In genomic region chr20:3223937-3224680, GRCh38 we compare ENCODE assay signal across 1 cellular context.
A peak's percentile ranks its signal among the peaks of the same experiment; 100 is the strongest.
TF ChIP-seq lines count a peak whose summit lies in the region.

No MANE protein-coding gene starts in this region.

TF ChIP-seq in HepG2, 621 proteins besides CTCF, POLR2A, EP300 and RAD21 (continued from another document and continues in another):
- TF ChIP-seq TRIM22 (IDR thresholded peaks at IDR 0.05) (no peak), KLF11 (CRISPR knock-in tag; IDR thresholded peaks at IDR 0.05) (no peak), ZSCAN5A (CRISPR knock-in tag; IDR thresholded peaks at IDR 0.05; ENCODE audit: borderline replicate concordance) (no peak), ZMYM3 (CRISPR knock-in tag; IDR thresholded peaks at IDR 0.05) (0 out of 2 replicates have a peak, but pooled peaks have one; percentile 19), ZNF503 (CRISPR knock-in tag; IDR thresholded peaks at IDR 0.05) (no peak), SRF (IDR thresholded peaks at IDR 0.05; ENCODE audit: low read depth, low read length) (no peak), ZBTB34 (CRISPR knock-in tag; IDR thresholded peaks at IDR 0.05) (no peak), ARID2 (CRISPR knock-in tag; IDR thresholded peaks at IDR 0.05; ENCODE audit: borderline replicate concordance) (no peak), REL (CRISPR knock-in tag; conservative IDR thresholded peaks at IDR 0.05) (no peak), NRL (CRISPR knock-in tag; IDR thresholded peaks at IDR 0.05; ENCODE audit: borderline replicate concordance) (no peak), ZNF75D (CRISPR knock-in tag; IDR thresholded peaks at IDR 0.05; ENCODE audit: borderline replicate concordance) (no peak), NR2F1 (CRISPR knock-in tag; IDR thresholded peaks at IDR 0.05) (no peak), ZNF101 (CRISPR knock-in tag; IDR thresholded peaks at IDR 0.05; ENCODE audit: borderline replicate concordance, low read depth) (no peak), ZNF737 (CRISPR knock-in tag; IDR thresholded peaks at IDR 0.05; ENCODE audit: borderline replicate concordance) (peak; percentile 70; the same call in 1 of the 2 replicates), MTERF4 (CRISPR knock-in tag; IDR thresholded peaks at IDR 0.05) (peak; percentile 77), NFKB2 (CRISPR knock-in tag; IDR thresholded peaks at IDR 0.05; ENCODE audit: borderline replicate concordance) (0 out of 2 replicates have a peak, but pooled peaks have one; percentile 35), POLR2G (IDR thresholded peaks at IDR 0.05; ENCODE audit: low read depth, low read length) (peak; percentile 10), ZSCAN9 (CRISPR knock-in tag; IDR thresholded peaks at IDR 0.05; ENCODE audit: borderline replicate concordance) (no peak), NPAS2 (CRISPR knock-in tag; IDR thresholded peaks at IDR 0.05; ENCODE audit: borderline replicate concordance) (no peak), ZNF547 (CRISPR knock-in tag; IDR thresholded peaks at IDR 0.05) (0 out of 2 replicates have a peak, but pooled peaks have one; percentile 6), CCDC6 (CRISPR knock-in tag; IDR thresholded peaks at IDR 0.05) (no peak), IRX3 (CRISPR knock-in tag; IDR thresholded peaks at IDR 0.05; ENCODE audit: borderline replicate concordance, low read depth) (no peak), CBX1 (IDR thresholded peaks at IDR 0.05; ENCODE audit: low read depth) (no peak), ZNF879 (CRISPR knock-in tag; IDR thresholded peaks at IDR 0.05) (no peak), MED1 (CRISPR knock-in tag; IDR thresholded peaks at IDR 0.05) (no peak), ZSCAN12 (CRISPR knock-in tag; IDR thresholded peaks at IDR 0.05) (no peak), BORCS8-MEF2B (CRISPR knock-in tag; IDR thresholded peaks at IDR 0.05) (peak; percentile 52), NCOR1 (IDR thresholded peaks at IDR 0.05; ENCODE audit: borderline replicate concordance, low read length) (0 out of 2 replicates have a peak, but pooled peaks have one; percentile 27), CENPT (CRISPR knock-in tag; IDR thresholded peaks at IDR 0.05; ENCODE audit: low read depth) (peak; percentile 13; the same call in 1 of the 2 replicates), ZNF510 (CRISPR knock-in tag; IDR thresholded peaks at IDR 0.05; ENCODE audit: low read depth) (no peak), JUNB (CRISPR knock-in tag; IDR thresholded peaks at IDR 0.05; ENCODE audit: borderline replicate concordance) (no peak), ZBTB44 (CRISPR knock-in tag; IDR thresholded peaks at IDR 0.05) (no peak), ETS1 (CRISPR knock-in tag; IDR thresholded peaks at IDR 0.05) (no peak), PAF1 (CRISPR knock-in tag; IDR thresholded peaks at IDR 0.05) (peak; percentile 69), SNRNP70 (IDR thresholded peaks at IDR 0.05; ENCODE audit: low read depth, low read length) (no peak), ZNF7 (CRISPR knock-in tag; IDR thresholded peaks at IDR 0.05) (no peak), ZNF430 (CRISPR knock-in tag; IDR thresholded peaks at IDR 0.05) (no peak), ZNF556 (CRISPR knock-in tag; IDR thresholded peaks at IDR 0.05; ENCODE audit: borderline replicate concordance) (0 out of 2 replicates have a peak, but pooled peaks have one; percentile 12), CEBPB (IDR thresholded peaks at IDR 0.05; ENCODE audit: borderline replicate concordance, low read depth, low read length) (peak; percentile 16; the same call in 1 of the 2 replicates), PCBP2 (optimal IDR thresholded peaks at IDR 0.05; ENCODE audit: low read depth, low read length, poor library complexity, severe bottlenecking) (no peak), AHR (CRISPR knock-in tag; IDR thresholded peaks at IDR 0.05) (0 out of 2 replicates have a peak, but pooled peaks have one; percentile 45), ZNF256 (CRISPR knock-in tag; conservative IDR thresholded peaks at IDR 0.05) (no peak), ZMYM2 (CRISPR knock-in tag; IDR thresholded peaks at IDR 0.05) (no peak), KDM5A (IDR thresholded peaks at IDR 0.05; ENCODE audit: borderline replicate concordance, low read length) (no peak), KDM4B (CRISPR knock-in tag; IDR thresholded peaks at IDR 0.05) (no peak), ATRX (CRISPR knock-in tag; IDR thresholded peaks at IDR 0.05; ENCODE audit: borderline replicate concordance) (no peak), HNRNPL (IDR thresholded peaks at IDR 0.05; ENCODE audit: low read depth, low read length) (peak; percentile 88), TGIF2 (CRISPR knock-in tag; IDR thresholded peaks at IDR 0.05) (0 out of 2 replicates have a peak, but pooled peaks have one; percentile 19), ZNF468 (CRISPR knock-in tag; IDR thresholded peaks at IDR 0.05) (no peak)
- TF ChIP-seq, protein P1, sequence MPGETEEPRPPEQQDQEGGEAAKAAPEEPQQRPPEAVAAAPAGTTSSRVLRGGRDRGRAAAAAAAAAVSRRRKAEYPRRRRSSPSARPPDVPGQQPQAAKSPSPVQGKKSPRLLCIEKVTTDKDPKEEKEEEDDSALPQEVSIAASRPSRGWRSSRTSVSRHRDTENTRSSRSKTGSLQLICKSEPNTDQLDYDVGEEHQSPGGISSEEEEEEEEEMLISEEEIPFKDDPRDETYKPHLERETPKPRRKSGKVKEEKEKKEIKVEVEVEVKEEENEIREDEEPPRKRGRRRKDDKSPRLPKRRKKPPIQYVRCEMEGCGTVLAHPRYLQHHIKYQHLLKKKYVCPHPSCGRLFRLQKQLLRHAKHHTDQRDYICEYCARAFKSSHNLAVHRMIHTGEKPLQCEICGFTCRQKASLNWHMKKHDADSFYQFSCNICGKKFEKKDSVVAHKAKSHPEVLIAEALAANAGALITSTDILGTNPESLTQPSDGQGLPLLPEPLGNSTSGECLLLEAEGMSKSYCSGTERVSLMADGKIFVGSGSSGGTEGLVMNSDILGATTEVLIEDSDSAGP (CRISPR knock-in tag; IDR thresholded peaks at IDR 0.05; ENCODE audit: borderline replicate concordance) = peak; percentile 39; the same call in 1 of the 2 replicates
- TF ChIP-seq, protein P2, sequence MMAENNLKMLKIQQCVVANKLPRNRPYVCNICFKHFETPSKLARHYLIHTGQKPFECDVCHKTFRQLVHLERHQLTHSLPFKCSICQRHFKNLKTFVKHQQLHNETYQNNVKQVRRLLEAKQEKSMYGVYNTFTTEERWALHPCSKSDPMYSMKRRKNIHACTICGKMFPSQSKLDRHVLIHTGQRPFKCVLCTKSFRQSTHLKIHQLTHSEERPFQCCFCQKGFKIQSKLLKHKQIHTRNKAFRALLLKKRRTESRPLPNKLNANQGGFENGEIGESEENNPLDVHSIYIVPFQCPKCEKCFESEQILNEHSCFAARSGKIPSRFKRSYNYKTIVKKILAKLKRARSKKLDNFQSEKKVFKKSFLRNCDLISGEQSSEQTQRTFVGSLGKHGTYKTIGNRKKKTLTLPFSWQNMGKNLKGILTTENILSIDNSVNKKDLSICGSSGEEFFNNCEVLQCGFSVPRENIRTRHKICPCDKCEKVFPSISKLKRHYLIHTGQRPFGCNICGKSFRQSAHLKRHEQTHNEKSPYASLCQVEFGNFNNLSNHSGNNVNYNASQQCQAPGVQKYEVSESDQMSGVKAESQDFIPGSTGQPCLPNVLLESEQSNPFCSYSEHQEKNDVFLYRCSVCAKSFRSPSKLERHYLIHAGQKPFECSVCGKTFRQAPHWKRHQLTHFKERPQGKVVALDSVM (CRISPR knock-in tag; IDR thresholded peaks at IDR 0.05) = no peak
- TF ChIP-seq, protein P3, sequence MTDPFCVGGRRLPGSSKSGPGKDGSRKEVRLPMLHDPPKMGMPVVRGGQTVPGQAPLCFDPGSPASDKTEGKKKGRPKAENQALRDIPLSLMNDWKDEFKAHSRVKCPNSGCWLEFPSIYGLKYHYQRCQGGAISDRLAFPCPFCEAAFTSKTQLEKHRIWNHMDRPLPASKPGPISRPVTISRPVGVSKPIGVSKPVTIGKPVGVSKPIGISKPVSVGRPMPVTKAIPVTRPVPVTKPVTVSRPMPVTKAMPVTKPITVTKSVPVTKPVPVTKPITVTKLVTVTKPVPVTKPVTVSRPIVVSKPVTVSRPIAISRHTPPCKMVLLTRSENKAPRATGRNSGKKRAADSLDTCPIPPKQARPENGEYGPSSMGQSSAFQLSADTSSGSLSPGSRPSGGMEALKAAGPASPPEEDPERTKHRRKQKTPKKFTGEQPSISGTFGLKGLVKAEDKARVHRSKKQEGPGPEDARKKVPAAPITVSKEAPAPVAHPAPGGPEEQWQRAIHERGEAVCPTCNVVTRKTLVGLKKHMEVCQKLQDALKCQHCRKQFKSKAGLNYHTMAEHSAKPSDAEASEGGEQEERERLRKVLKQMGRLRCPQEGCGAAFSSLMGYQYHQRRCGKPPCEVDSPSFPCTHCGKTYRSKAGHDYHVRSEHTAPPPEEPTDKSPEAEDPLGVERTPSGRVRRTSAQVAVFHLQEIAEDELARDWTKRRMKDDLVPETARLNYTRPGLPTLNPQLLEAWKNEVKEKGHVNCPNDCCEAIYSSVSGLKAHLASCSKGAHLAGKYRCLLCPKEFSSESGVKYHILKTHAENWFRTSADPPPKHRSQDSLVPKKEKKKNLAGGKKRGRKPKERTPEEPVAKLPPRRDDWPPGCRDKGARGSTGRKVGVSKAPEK (CRISPR knock-in tag; IDR thresholded peaks at IDR 0.05; ENCODE audit: borderline replicate concordance) = no peak
